In the genomic region with DNA sequence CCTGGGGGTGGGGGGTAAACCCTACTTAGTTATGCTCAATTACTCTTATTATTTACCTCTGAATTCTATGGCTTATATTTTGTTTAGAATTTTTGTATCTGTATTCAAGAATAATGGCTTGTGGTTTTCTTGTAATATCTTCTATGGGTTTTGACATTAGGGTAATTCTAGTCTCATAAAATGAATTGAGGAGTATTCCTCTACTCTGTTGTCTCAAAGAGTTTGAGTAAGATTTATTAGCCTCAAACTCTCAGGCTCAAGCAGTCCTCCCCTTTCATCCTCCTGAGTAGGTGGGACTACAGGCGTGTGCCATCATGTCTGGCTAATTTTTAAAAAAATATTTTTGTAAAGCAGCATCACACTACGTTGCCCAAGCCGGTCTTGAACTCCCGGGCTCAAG, we compare ENCODE assay signal across 3 cellular contexts. TPM values are rescaled to one million over a fixed set of nuclear protein-coding genes. Genes with fewer than 3 reads are reported as not detected.
"Had no signal": no experiment of that assay in that cellular context is flagged by ENCODE, and none has a peak within 500 bp of the region (broad histone marks: within the 10 kb centered on the region; RNA-seq: fewer than 3 reads in every experiment).

No MANE protein-coding gene starts in this region.

- H3K4me3 ChIP-seq: GM12878 had no signal

- DNase-seq: GDM1, GF-D8 had no signal

- ATAC-seq: GM12878 had no signal

RNA-seq across cellular contexts. Expression of gene UCMA, which starts 19.6 kb away (rescaled TPM):
- total RNA-seq: GM12878 had no signal
